ENCODE assay signal across 8 cellular contexts in the genomic region with DNA sequence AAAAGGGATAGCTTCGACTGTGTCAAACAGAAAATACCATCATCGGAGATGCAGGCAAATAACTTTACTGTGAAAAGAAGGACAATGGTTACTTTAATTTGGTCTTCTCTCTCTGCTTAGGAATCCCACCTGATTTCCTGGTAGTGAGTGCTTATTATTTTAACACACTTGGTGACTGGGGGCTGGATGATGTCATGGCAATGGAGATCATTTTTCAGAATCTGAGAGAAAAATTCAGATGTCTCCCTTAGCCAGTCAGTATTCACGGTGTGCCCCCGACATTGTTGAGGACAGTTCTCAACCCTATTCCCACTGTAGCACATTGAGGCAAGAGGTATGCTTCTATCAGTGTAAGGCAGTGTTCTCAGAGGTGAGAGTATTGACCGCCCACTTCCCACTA.
"Had no signal": no experiment of that assay in that cellular context is flagged by ENCODE, and none has a peak within 500 bp of the region (broad histone marks: within the 10 kb centered on the region; RNA-seq: fewer than 3 reads in every experiment).

No MANE protein-coding gene starts in this region.

- FAIRE-seq: G401.6, GM12878, GM12891, GM12892, GM18507, GM19239 had no signal

- DNase-seq: GDM1, GF-D8 had no signal

- ATAC-seq: GM12878 had no signal

- H3K4me3 ChIP-seq: GM12878 had no signal
